Comparison of ENCODE assay signal across 8 cellular contexts in genomic region chr17:74204474-74204873, GRCh38. TPM values are rescaled to one million over a fixed set of nuclear protein-coding genes. Genes with fewer than 3 reads are reported as not detected.
A peak's percentile ranks its signal among the peaks of the same experiment; 100 is the strongest.
DNase-seq lines count a peak whose midpoint lies in the region; ATAC-seq, FAIRE-seq and TF ChIP-seq lines count a peak whose summit lies in the region.

No MANE protein-coding gene starts in this region.

- intact Hi-C loops in lower leg skin (cut with DNase I; ENCODE audit: low total_unique reads): no loop called here

- 45 to 48% methylated on average over 14 of the region's 14 CpGs for WGBS in lower leg skin, 2 donors
- 48 to 56% methylated on average over 14 of the region's 14 CpGs for WGBS in tibial nerve, 2 donors

- H3K4me1 ChIP-seq in astrocyte (ENCODE audit: insufficient read depth, low read length) (peaks cover 26% of the 10 kb centered on the region), tibial nerve (peaks cover 0 to 58% (median 20%) of the 10 kb centered on the region in 4 donors)

- H3K27ac ChIP-seq in astrocyte (ENCODE audit: low read depth, low read length): peak overlapping the region; percentile 89
- H3K27ac ChIP-seq in tibial nerve: peak overlapping the region; percentile 43 to 86 (median 75)

- H3K4me3 ChIP-seq in astrocyte (ENCODE audit: insufficient read depth, low read depth, low read length): peak overlapping the region; percentile 98
- peak overlapping the region; percentile 74 for H3K4me3 ChIP-seq in lower leg skin (ENCODE audit: low read depth, poor library complexity, severe bottlenecking)
- H3K4me3 ChIP-seq in tibial nerve: peak overlapping the region; percentile 53 to 95 (median 71)

- H3K27ac Mint-ChIP-seq in activated T-cell treated with anti-CD3 and anti-CD28 coated beads, Interleukin-2, amount 50 U/mL, for 24 hours: peak overlapping the region; percentile 100
- H3K27ac Mint-ChIP-seq in astrocyte (ENCODE audit: unreplicated experiment): peak overlapping the region; percentile 92

- H3K27me3 ChIP-seq in astrocyte (ENCODE audit: insufficient read depth, low read length) (peaks cover 18% of the 10 kb centered on the region), tibial nerve (peaks cover 0 to 21% of the 10 kb centered on the region in 2 donors)

- FAIRE-seq in astrocyte (lab: Jason Lieb, UNC): no peak

- peak overlapping the region; percentile 99 for H3K4me3 Mint-ChIP-seq in activated T-cell treated with anti-CD3 and anti-CD28 coated beads, Interleukin-2, amount 50 U/mL, for 24 hours
- H3K4me3 Mint-ChIP-seq in astrocyte (ENCODE audit: unreplicated experiment): peak overlapping the region; percentile 100

- no peak overlapping the region for H2AFZ ChIP-seq in astrocyte (ENCODE audit: low read depth, low read length)

- H3K9me3 ChIP-seq in astrocyte (ENCODE audit: insufficient read depth, low read depth, low read length) (no peaks in the 10 kb centered on the region), tibial nerve (no peaks in the 10 kb centered on the region)

- H3K4me1 Mint-ChIP-seq in activated T-cell treated with anti-CD3 and anti-CD28 coated beads, Interleukin-2, amount 50 U/mL, for 24 hours (ENCODE audit: low read depth): peaks cover 51% of the 10 kb centered on the region
- peaks cover 30% of the 10 kb centered on the region for H3K4me1 Mint-ChIP-seq in astrocyte (ENCODE audit: low read depth, unreplicated experiment)

- no peak for TF ChIP-seq CTCF in astrocyte (IDR thresholded peaks at IDR 0.05; ENCODE audit: insufficient read depth, low read depth, low read length)
- TF ChIP-seq CTCF in lower leg skin (IDR thresholded peaks at IDR 0.05): no peak
- no peak for TF ChIP-seq CTCF in tibial nerve (IDR thresholded peaks at IDR 0.05)

- peaks cover 57% of the 10 kb centered on the region for H4K20me1 ChIP-seq in astrocyte (ENCODE audit: insufficient read depth, low read length)

- peaks cover 61% of the 10 kb centered on the region for H3K36me3 Mint-ChIP-seq in activated T-cell treated with anti-CD3 and anti-CD28 coated beads, Interleukin-2, amount 50 U/mL, for 24 hours (ENCODE audit: low read depth)
- H3K36me3 Mint-ChIP-seq in astrocyte (ENCODE audit: low read depth, unreplicated experiment): peaks cover 24% of the 10 kb centered on the region

- no peak for ATAC-seq in HG02840 (IDR thresholded peaks at IDR 0.05; ENCODE audit: low FRiP score, unreplicated experiment)

- TF ChIP-seq EP300 in tibial nerve (IDR thresholded peaks at IDR 0.05): no peak

- peak overlapping the region; percentile 100 for H3K9ac ChIP-seq in astrocyte (ENCODE audit: low read length)

- peak overlapping the region; percentile 86 for H3K4me2 ChIP-seq in astrocyte (ENCODE audit: low read length)

- no peaks in the 10 kb centered on the region for H3K9me3 Mint-ChIP-seq in activated T-cell treated with anti-CD3 and anti-CD28 coated beads, Interleukin-2, amount 50 U/mL, for 24 hours
- H3K9me3 Mint-ChIP-seq in astrocyte (ENCODE audit: unreplicated experiment): no peaks in the 10 kb centered on the region

- H3K79me2 ChIP-seq in astrocyte (ENCODE audit: insufficient read depth, low read length): peaks cover 57% of the 10 kb centered on the region

- peaks cover 41% of the 10 kb centered on the region for H3K36me3 ChIP-seq in astrocyte (ENCODE audit: insufficient read depth, low read length)
- H3K36me3 ChIP-seq in tibial nerve: peaks cover 0 to 48% (median 0%) of the 10 kb centered on the region in 3 donors

- TF ChIP-seq POLR2A in lower leg skin (IDR thresholded peaks at IDR 0.05): no peak
- TF ChIP-seq POLR2A in tibial nerve (IDR thresholded peaks at IDR 0.05): no peak

- no peak for DNase-seq in activated T-cell treated with anti-CD3 and anti-CD28 coated beads, Interleukin-2, amount 50 U/mL, for 24 hours
- no peak for DNase-seq in activated T-cell treated with anti-CD3 and anti-CD28 coated beads, Interleukin-2, amount 50 U/mL, for 48 hours
- DNase-seq in astrocyte (ENCODE audit: low read depth) (no peak), lower leg skin (ENCODE audit: low spot score in 2 of 2) (no peak), tibial nerve (ENCODE audit: low spot score in 2 of 2) (no peak), pons (ENCODE audit: low spot score) (no peak)
- DNase-seq in stimulated activated naive CD4-positive, alpha-beta T cell (lab: John Stamatoyannopoulos, UW): no peak

- peaks cover 23% of the 10 kb centered on the region for H3K27me3 Mint-ChIP-seq in activated T-cell treated with anti-CD3 and anti-CD28 coated beads, Interleukin-2, amount 50 U/mL, for 24 hours
- H3K27me3 Mint-ChIP-seq in astrocyte (ENCODE audit: low read depth, unreplicated experiment): peaks cover 7% of the 10 kb centered on the region

RNA-seq across cellular contexts. Expression of gene RPL38, which starts 1.0 kb away (rescaled TPM):
- total RNA-seq in astrocyte: 832 and 919 TPM in 2 replicates
- total RNA-seq in lower leg skin: 1,000 to 10,000 TPM in 2 of 4 donors, 100 to 1,000 TPM in 2; 618 to 1,333 (median 950) TPM
- 100 to 1,000 TPM; 284 to 366 (median 363) TPM for total RNA-seq in tibial nerve

RNA-seq across cellular contexts. Expression of gene TTYH2, which starts 8.9 kb away (rescaled TPM):
- total RNA-seq in astrocyte (8.0 and 9.8 TPM in 2 replicates), lower leg skin (10 to 100 TPM in 2 of 4 donors, 1 to 10 TPM in 2; 4.3 to 12.7 (median 8.6) TPM), tibial nerve (10 to 100 TPM; 22.6 to 37.2 (median 26.4) TPM)
